In the genomic region with DNA sequence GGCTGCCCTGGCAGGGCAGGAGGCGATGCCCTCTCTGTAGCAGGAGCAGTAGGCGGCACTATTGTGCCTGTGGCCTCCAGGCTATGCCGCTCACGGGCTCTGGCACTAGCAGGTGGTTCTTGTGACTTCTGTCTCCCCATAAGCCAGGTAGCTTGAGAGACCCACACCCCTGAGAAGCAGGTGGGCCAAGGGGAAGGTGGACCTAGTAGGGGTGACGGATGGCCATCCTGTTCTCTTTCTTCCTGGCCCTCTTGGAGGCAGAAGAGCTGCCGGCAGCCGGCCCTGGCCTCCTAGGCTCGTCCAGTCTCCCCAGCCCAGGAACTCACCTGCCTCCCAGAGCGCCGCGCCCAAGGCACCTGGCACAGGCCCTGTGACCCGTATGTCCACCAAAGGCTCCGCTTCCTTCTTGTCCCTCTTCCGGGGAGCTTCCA, we compare ENCODE assay signal across 12 cellular contexts.
"Had no signal": no experiment of that assay in that cellular context is flagged by ENCODE, and none has a peak within 500 bp of the region (broad histone marks: within the 10 kb centered on the region; RNA-seq: fewer than 3 reads in every experiment).

No MANE protein-coding gene starts in this region.

- H3K9me3 ChIP-seq: pancreas had no signal

- DNase-seq: activated effector memory CD4-positive, alpha-beta T cell treated with anti-CD3 and anti-CD28 coated beads, Interleukin-2, amount 50 U/mL, for 16 hours; activated T-cell treated with anti-CD3 and anti-CD28 coated beads, Interleukin-2, amount 50 U/mL, for 4 hours; amygdala; brain microvascular endothelial cell; cerebellar nuclear complex; nephron progenitor cell; T-helper 2 cell had no signal

- H3K27me3 Mint-ChIP-seq: activated naive CD8-positive, alpha-beta T cell had no signal

- H3K36me3 Mint-ChIP-seq: activated naive CD8-positive, alpha-beta T cell had no signal

- ATAC-seq: activated CD4-positive, CD25-positive, alpha-beta regulatory T cell treated with anti-CD3 and anti-CD28 coated beads, Interleukin-2, amount 50 U/mL, for 24 hours; activated T-cell treated with anti-CD3 and anti-CD28 coated beads, Interleukin-2, amount 50 U/mL, for 4 hours; esophagus mucosa; pancreas had no signal

- H3K4me3 Mint-ChIP-seq: activated naive CD8-positive, alpha-beta T cell; activated T-cell treated with anti-CD3 and anti-CD28 coated beads, Interleukin-2, amount 50 U/mL, for 4 hours; nephron progenitor cell had no signal

- H3K27ac ChIP-seq: brain microvascular endothelial cell, dorsolateral prefrontal cortex, pancreas had no signal

- H3K4me1 ChIP-seq: pancreas had no signal

- H3K9me3 Mint-ChIP-seq: activated T-cell treated with anti-CD3 and anti-CD28 coated beads, Interleukin-2, amount 50 U/mL, for 4 hours had no signal

- H3K27me3 ChIP-seq: brain microvascular endothelial cell, pancreas had no signal

- H3K27ac Mint-ChIP-seq: activated naive CD8-positive, alpha-beta T cell; nephron progenitor cell had no signal

- H3K36me3 ChIP-seq: brain microvascular endothelial cell, pancreas had no signal
